2 cellular contexts compared by ENCODE assay signal in the genomic region with DNA sequence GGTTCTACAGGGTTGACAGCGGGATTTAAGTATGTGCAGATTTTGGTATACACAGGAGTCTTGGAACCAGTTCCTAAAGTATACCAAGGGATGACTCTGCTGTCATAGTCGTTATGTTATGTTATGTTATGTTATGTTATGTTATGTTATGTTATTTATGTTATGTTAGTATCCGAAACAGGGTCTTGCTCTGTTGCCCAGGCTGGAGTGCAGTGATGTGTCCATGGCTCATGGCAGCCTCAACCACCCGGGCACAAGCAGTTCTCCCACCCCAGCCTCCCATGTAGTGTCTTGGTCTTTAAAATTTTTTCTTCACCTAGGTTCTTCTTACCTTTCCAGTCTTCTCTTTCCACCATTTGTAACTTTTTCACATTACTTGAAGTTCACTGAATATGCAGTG.
A peak's percentile ranks its signal among the peaks of the same experiment; 100 is the strongest.
TF ChIP-seq lines count a peak whose summit lies in the region.

No MANE protein-coding gene starts in this region.

TF ChIP-seq in HepG2, 621 proteins besides CTCF, POLR2A, EP300 and RAD21:
- no peak for TF ChIP-seq MXD3 (CRISPR knock-in tag; IDR thresholded peaks at IDR 0.05)
- peak; percentile 54; the same call in 1 of the 2 replicates for TF ChIP-seq ZNF121 (CRISPR knock-in tag; IDR thresholded peaks at IDR 0.05)

TF ChIP-seq in HEK293, 187 proteins besides CTCF, POLR2A, EP300 and RAD21:
- TF ChIP-seq, protein P1, sequence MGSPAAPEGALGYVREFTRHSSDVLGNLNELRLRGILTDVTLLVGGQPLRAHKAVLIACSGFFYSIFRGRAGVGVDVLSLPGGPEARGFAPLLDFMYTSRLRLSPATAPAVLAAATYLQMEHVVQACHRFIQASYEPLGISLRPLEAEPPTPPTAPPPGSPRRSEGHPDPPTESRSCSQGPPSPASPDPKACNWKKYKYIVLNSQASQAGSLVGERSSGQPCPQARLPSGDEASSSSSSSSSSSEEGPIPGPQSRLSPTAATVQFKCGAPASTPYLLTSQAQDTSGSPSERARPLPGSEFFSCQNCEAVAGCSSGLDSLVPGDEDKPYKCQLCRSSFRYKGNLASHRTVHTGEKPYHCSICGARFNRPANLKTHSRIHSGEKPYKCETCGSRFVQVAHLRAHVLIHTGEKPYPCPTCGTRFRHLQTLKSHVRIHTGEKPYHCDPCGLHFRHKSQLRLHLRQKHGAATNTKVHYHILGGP (tag by site-specific recombination; IDR thresholded peaks at IDR 0.05) = no peak
- TF ChIP-seq WT1 (tag by site-specific recombination; IDR thresholded peaks at IDR 0.05) = no peak
- TF ChIP-seq ZNF248 (tag by site-specific recombination; IDR thresholded peaks at IDR 0.05) = no peak
- TF ChIP-seq ZNF600 (tag by site-specific recombination; IDR thresholded peaks at IDR 0.05) = peak; percentile 77; the same call in 1 of the 2 replicates
- TF ChIP-seq ZNF211 (tag by site-specific recombination; IDR thresholded peaks at IDR 0.05; ENCODE audit: low read depth) = no peak
- no peak for TF ChIP-seq HOXC10 (CRISPR knock-in tag; IDR thresholded peaks at IDR 0.05)
TF ChIP-seq in HEK293: peak in this region for 1.
